In genomic region chr6:43427406-43428111, GRCh38 we compare ENCODE assay signal across 8 cellular contexts. TPM values are rescaled to one million over a fixed set of nuclear protein-coding genes. Genes with fewer than 3 reads are reported as not detected.
DNase-seq lines count a peak whose midpoint lies in the region; ATAC-seq, FAIRE-seq and TF ChIP-seq lines count a peak whose summit lies in the region.

A gene with protein sequence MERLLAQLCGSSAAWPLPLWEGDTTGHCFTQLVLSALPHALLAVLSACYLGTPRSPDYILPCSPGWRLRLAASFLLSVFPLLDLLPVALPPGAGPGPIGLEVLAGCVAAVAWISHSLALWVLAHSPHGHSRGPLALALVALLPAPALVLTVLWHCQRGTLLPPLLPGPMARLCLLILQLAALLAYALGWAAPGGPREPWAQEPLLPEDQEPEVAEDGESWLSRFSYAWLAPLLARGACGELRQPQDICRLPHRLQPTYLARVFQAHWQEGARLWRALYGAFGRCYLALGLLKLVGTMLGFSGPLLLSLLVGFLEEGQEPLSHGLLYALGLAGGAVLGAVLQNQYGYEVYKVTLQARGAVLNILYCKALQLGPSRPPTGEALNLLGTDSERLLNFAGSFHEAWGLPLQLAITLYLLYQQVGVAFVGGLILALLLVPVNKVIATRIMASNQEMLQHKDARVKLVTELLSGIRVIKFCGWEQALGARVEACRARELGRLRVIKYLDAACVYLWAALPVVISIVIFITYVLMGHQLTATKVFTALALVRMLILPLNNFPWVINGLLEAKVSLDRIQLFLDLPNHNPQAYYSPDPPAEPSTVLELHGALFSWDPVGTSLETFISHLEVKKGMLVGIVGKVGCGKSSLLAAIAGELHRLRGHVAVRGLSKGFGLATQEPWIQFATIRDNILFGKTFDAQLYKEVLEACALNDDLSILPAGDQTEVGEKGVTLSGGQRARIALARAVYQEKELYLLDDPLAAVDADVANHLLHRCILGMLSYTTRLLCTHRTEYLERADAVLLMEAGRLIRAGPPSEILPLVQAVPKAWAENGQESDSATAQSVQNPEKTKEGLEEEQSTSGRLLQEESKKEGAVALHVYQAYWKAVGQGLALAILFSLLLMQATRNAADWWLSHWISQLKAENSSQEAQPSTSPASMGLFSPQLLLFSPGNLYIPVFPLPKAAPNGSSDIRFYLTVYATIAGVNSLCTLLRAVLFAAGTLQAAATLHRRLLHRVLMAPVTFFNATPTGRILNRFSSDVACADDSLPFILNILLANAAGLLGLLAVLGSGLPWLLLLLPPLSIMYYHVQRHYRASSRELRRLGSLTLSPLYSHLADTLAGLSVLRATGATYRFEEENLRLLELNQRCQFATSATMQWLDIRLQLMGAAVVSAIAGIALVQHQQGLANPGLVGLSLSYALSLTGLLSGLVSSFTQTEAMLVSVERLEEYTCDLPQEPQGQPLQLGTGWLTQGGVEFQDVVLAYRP (N-terminal part only) (plus strand): TSS chr6:43427541. CDS start chr6:43427979, 438 bp downstream.

- intact Hi-C loops in mammary epithelial cell (cut with micrococcal nuclease), result loop anchor here (2.0 to 5.0 kb wide), 3 partner anchors 59 to 165 kb away; partner anchors contain the start of gene ZNF318

- DNase-seq in AG08395 (ENCODE audit: low spot score), result peak; percentile 98
- DNase-seq in NCI-H2227 (lab: John Stamatoyannopoulos, UW; ENCODE audit: unreplicated experiment), result peak; percentile 94
- DNase-seq in WERI-Rb-1, result peak; percentile 99
- DNase-seq in mammary epithelial cell, result peak; percentile 95
- DNase-seq in iPS-NIHi11 (ENCODE audit: low spot score), result peak; percentile 97
- peak; percentile 96 for DNase-seq in small intestine

- peak; percentile 84 for ATAC-seq in GM18873 (IDR thresholded peaks at IDR 0.05; ENCODE audit: low FRiP score, unreplicated experiment)
- ATAC-seq in HG03139 (IDR thresholded peaks at IDR 0.05; ENCODE audit: unreplicated experiment), result peak; percentile 84

- TF ChIP-seq CTCF in WERI-Rb-1 (IDR thresholded peaks at IDR 0.05; ENCODE audit: low read depth, low read length) (peak; percentile 64), mammary epithelial cell (conservative IDR thresholded peaks at IDR 0.05 in 1 of 2, IDR thresholded peaks at IDR 0.05 in 1 of 2; ENCODE audit: extremely low read depth in 1 of 2, insufficient read depth in 1 of 2, low read depth in 1 of 2, low read length in 2 of 2) (peak in 1 of 2 donors; percentile 49)

- peaks cover 25% of the 10 kb centered on the region for H3K9me3 ChIP-seq in WERI-Rb-1 (ENCODE audit: severe bottlenecking)
- no peaks in the 10 kb centered on the region for H3K9me3 ChIP-seq in mammary epithelial cell (replicated peaks; ENCODE audit: insufficient read depth, low read length)
- no peaks in the 10 kb centered on the region for H3K9me3 ChIP-seq in small intestine (ENCODE audit: control insufficient read depth, low read depth)

- H3K4me3 ChIP-seq in WERI-Rb-1 (ENCODE audit: low read depth, low read length), result peak within 1 kb of the TSS; percentile 75
- H3K4me3 ChIP-seq in mammary epithelial cell (replicated peaks in 1 of 3; ENCODE audit: insufficient read depth in 1 of 3, low read depth in 2 of 3, low read length in 3 of 3), result peak within 1 kb of the TSS; percentile 64 to 100 (median 91)
- peak within 1 kb of the TSS; percentile 69 to 92 for H3K4me3 ChIP-seq in small intestine (ENCODE audit: low read depth in 1 of 2, low read length in 2 of 2)

- H3K27ac ChIP-seq in WERI-Rb-1, result peak within 1 kb of the TSS; percentile 85
- H3K27ac ChIP-seq in mammary epithelial cell (ENCODE audit: insufficient read depth, low read depth, low read length), result peak within 1 kb of the TSS; percentile 71
- peak within 1 kb of the TSS; percentile 90 to 96 for H3K27ac ChIP-seq in small intestine (ENCODE audit: low read depth in 1 of 2, low read length in 1 of 2)

- CTCF ChIA-PET in mammary epithelial cell (lab: Charles Lee; ENCODE audit: low non-redundant PET), result interaction anchor here (0.6 to 0.7 kb wide), 5 partner anchors 8 to 651 kb away, joined by 5 to 11 read pairs (median 5); no protein-coding TSS in a partner anchor

- H3K4me1 ChIP-seq in mammary epithelial cell (ENCODE audit: insufficient read depth, low read length), result peaks cover 11% of the 10 kb centered on the region
- H3K4me1 ChIP-seq in small intestine (ENCODE audit: control insufficient read depth in 2 of 2, insufficient read depth in 1 of 2, low read depth in 1 of 2, low read length in 1 of 2), result peaks cover 0 to 5% of the 10 kb centered on the region in 2 donors

- H3K79me2 ChIP-seq in mammary epithelial cell (ENCODE audit: insufficient read depth, low read length), result peaks cover 37% of the 10 kb centered on the region

- WGBS in mammary epithelial cell (ENCODE audit: low coverage, missing lambda C conversion rate), result 1% methylated on average over 30 of the region's 49 CpGs
- 0 to 1% (median 0%) methylated on average over 48 to 49 of the region's 49 CpGs for WGBS in small intestine, 3 donors

- H4K20me1 ChIP-seq in mammary epithelial cell (ENCODE audit: insufficient read depth, low read length), result no peaks in the 10 kb centered on the region

- H3K36me3 ChIP-seq in WERI-Rb-1, result peaks cover 6% of the 10 kb centered on the region
- H3K36me3 ChIP-seq in mammary epithelial cell (ENCODE audit: insufficient read depth, low read length), result no peaks in the 10 kb centered on the region
- H3K36me3 ChIP-seq in small intestine (ENCODE audit: control insufficient read depth in 2 of 2, insufficient read depth in 2 of 2, low read length in 2 of 2), result peaks cover 0 to 2% of the 10 kb centered on the region in 2 donors

- peak within 1 kb of the TSS; percentile 99 for H2AFZ ChIP-seq in mammary epithelial cell (ENCODE audit: low read depth, low read length)

- dilution Hi-C loops in mammary epithelial cell (cut with HindIII; ENCODE audit: low sequenced_read_pairs), result no loop called here

- peak within 1 kb of the TSS; percentile 64 for H3K9ac ChIP-seq in mammary epithelial cell (ENCODE audit: insufficient read depth, low read length)

- in situ Hi-C loops in mammary epithelial cell (cut with MboI; ENCODE audit: low sequenced_read_pairs in 2 of 2), result no loop called here

- no peaks in the 10 kb centered on the region for H3K27me3 ChIP-seq in WERI-Rb-1 (ENCODE audit: insufficient read depth, low read depth, severe bottlenecking)
- H3K27me3 ChIP-seq in mammary epithelial cell (ENCODE audit: insufficient read depth, low read length), result no peaks in the 10 kb centered on the region
- no peaks in the 10 kb centered on the region for H3K27me3 ChIP-seq in small intestine (ENCODE audit: control insufficient read depth in 2 of 2, insufficient read depth in 2 of 2, low read length in 2 of 2)

- no peak for FAIRE-seq in small intestine (lab: Jason Lieb, UNC)

- BruUV-seq in mammary epithelial cell (replicated peaks; lab: Mats Ljungman, UMichigan), result no TSS peak

- peak within 1 kb of the TSS; percentile 84 for H3K4me2 ChIP-seq in mammary epithelial cell (ENCODE audit: insufficient read depth, low read depth, low read length)

RNA-seq across cellular contexts. Expression of the gene that starts here (rescaled TPM):
- total RNA-seq in mammary epithelial cell, result 10 to 100 TPM; 32.0 to 39.9 TPM
- polyA plus RNA-seq in mammary epithelial cell, result 17.4 TPM
- polyA minus RNA-seq in mammary epithelial cell, result 20.9 TPM
- 10 to 100 TPM; 15.7 to 31.1 (median 21.3) TPM for polyA plus RNA-seq in small intestine

Comparison
In these comparisons a context has a peak if more than half of its experiments do, and no peak if none do; other contexts are left out.
1. Peak in every context shown above with its lines: DNase-seq, ATAC-seq, H3K4me3 ChIP-seq and H3K27ac ChIP-seq.